ENCODE assay signal across 15 cellular contexts in the genomic region with DNA sequence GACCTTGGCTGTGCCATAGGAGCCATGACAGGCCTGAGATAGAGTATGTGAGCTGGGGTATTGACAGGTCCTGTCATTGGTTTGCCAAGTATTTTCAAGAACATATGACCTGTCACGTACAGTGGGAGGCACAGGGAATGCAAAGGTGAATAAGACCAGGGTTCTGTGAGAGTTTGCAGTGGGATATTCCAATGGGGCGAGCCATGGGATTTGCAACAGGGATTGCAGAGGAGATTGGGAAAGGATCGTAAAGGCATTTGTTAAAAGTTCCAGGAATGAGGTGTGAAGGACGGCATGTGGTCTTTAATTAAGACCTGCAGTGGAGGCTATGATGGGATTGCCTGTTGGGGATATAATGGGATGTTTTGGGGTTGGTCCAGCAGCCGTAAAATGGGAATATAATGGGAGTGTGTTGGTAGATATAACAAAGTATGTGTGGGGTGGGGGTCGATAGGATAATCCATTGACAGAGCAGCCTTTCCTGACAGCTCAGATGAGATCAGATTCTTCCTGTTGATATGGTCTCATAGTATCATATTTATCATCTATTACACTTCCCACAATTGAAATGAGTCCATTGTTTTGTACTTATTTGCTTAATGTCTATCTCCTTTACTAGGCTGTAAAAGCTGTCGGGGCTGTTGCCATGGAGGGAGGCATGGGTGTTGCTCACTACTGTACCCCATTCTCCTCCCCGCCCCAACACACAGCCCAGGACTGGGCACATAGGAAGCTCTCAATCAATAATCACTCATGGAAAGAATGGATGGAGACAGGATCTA. TPM values are rescaled to one million over a fixed set of nuclear protein-coding genes. Genes with fewer than 3 reads are reported as not detected.
A peak's percentile ranks its signal among the peaks of the same experiment; 100 is the strongest.
DNase-seq lines count a peak whose midpoint lies in the region; ATAC-seq, FAIRE-seq and TF ChIP-seq lines count a peak whose summit lies in the region.
"Had no signal": no experiment of that assay in that cellular context is flagged by ENCODE, and none has a peak within 500 bp of the region (broad histone marks: within the 10 kb centered on the region; RNA-seq: fewer than 3 reads in every experiment).

No MANE protein-coding gene starts in this region.

- H3K9me2 ChIP-seq in SK-N-SH: no peaks in the 10 kb centered on the region

- POLR2A ChIA-PET in SK-N-SH (lab: Yijun Ruan, JAX): interaction anchor here (0.9 to 2.2 kb wide), 5 partner anchors 39 to 232 kb away, joined by 3 to 10 read pairs (median 4); a partner anchor contains a TSS
- POLR2A ChIA-PET in IMR-90 (lab: Charles Lee; ENCODE audit: unreplicated experiment): no interaction called here
- POLR2A ChIA-PET in GM12878 (lab: Charles Lee): no interaction called here

- H3K14ac ChIP-seq in IMR-90 (replicated peaks; ENCODE audit: low read depth, low read length): peak overlapping the region; percentile 76
- H3K14ac ChIP-seq in neuronal stem cell (ENCODE audit: low read length): no peak overlapping the region

- no peak for FAIRE-seq in GM12878 (lab: Jason Lieb, UNC)
- FAIRE-seq: colon, endometrium had no signal

- H3K23ac ChIP-seq in IMR-90 (ENCODE audit: low read depth, low read length) (peak overlapping the region; percentile 57; the same call in 1 of the 2 replicates), neuronal stem cell (ENCODE audit: low read depth, low read length, poor library complexity) (no peak overlapping the region)

- H2BK120ac ChIP-seq in IMR-90 (ENCODE audit: low read depth, low read length): peak overlapping the region; percentile 95
- no peak overlapping the region for H2BK120ac ChIP-seq in neuronal stem cell (ENCODE audit: low read depth, low read length)

- H3K4me2 ChIP-seq in SK-N-SH (no peak overlapping the region), IMR-90 (ENCODE audit: low read depth, low read length) (no peak overlapping the region), GM12878 (ENCODE audit: control insufficient read depth, insufficient read depth) (no peak overlapping the region), neuronal stem cell (ENCODE audit: insufficient read depth, low read length, poor library complexity, severe bottlenecking) (no peak overlapping the region)
- H3K4me2 ChIP-seq: hepatocyte had no signal

- no peak overlapping the region for H2BK5ac ChIP-seq in IMR-90 (ENCODE audit: low read depth, low read length, poor library complexity, severe bottlenecking)
- H2BK5ac ChIP-seq in neuronal stem cell (ENCODE audit: low read length): no peak overlapping the region

- TF ChIP-seq POLR2A in IMR-90 (IDR thresholded peaks at IDR 0.05; ENCODE audit: low read depth, low read length) (no peak), GM12878 (IDR thresholded peaks at IDR 0.05; ENCODE audit: low read depth, low read length) (no peak)

- H4K91ac ChIP-seq in IMR-90 (ENCODE audit: insufficient read depth, low read depth, low read length) (peak overlapping the region; percentile 94), neuronal stem cell (ENCODE audit: low read depth, low read length, poor library complexity) (no peak overlapping the region)

- H4K5ac ChIP-seq in IMR-90 (ENCODE audit: low read depth, low read length): peak overlapping the region; percentile 40; the same call in 1 of the 2 replicates

- CTCF ChIA-PET in SK-N-SH (lab: Yijun Ruan, JAX): interaction anchor here (0.6 to 23.8 kb wide), 74 partner anchors 11 to 619 kb away, joined by 3 to 897 read pairs (median 5); a partner anchor contains a TSS
- CTCF ChIA-PET in IMR-90 (lab: Yijun Ruan, JAX): interaction anchor here (0.6 to 7.3 kb wide), 6 partner anchors 156 to 243 kb away, joined by 3 to 119 read pairs (median 4); no protein-coding TSS in a partner anchor
- CTCF ChIA-PET in GM12878 (lab: Yijun Ruan, JAX): interaction anchor here (0.7 to 12.8 kb wide), 22 partner anchors 8 to 258 kb away, joined by 3 to 462 read pairs (median 6); no protein-coding TSS in a partner anchor

- H3K79me2 ChIP-seq in SK-N-SH (ENCODE audit: insufficient read depth): no peaks in the 10 kb centered on the region
- no peaks in the 10 kb centered on the region for H3K79me2 ChIP-seq in GM12878 (ENCODE audit: control insufficient read depth, insufficient read depth, low read length)
- H3K79me2 ChIP-seq: hepatocyte had no signal

- no peaks in the 10 kb centered on the region for H3K36me3 ChIP-seq in SK-N-SH (replicated peaks in 1 of 2; ENCODE audit: control insufficient read depth in 1 of 2, insufficient read depth in 2 of 2, low read length in 1 of 2)
- no peaks in the 10 kb centered on the region for H3K36me3 ChIP-seq in IMR-90 (ENCODE audit: control insufficient read depth, insufficient read depth, low read length)
- no peaks in the 10 kb centered on the region for H3K36me3 ChIP-seq in GM12878 (ENCODE audit: control insufficient read depth in 2 of 2, insufficient read depth in 2 of 2, low read length in 1 of 2)
- no peaks in the 10 kb centered on the region for H3K36me3 ChIP-seq in neuronal stem cell (replicated peaks in 1 of 2; ENCODE audit: control insufficient read depth in 2 of 2, insufficient read depth in 2 of 2, low read length in 2 of 2)
- H3K36me3 ChIP-seq: prostate gland had no signal

- H2BK12ac ChIP-seq in neuronal stem cell (ENCODE audit: low read length): no peak overlapping the region

- H3K56ac ChIP-seq in IMR-90 (ENCODE audit: extremely low read depth, insufficient read depth, low read length): no peak overlapping the region

- H4K8ac ChIP-seq in IMR-90 (ENCODE audit: low read depth in 2 of 2, low read length in 2 of 2) (peak overlapping the region in 1 of 2 experiments; percentile 73; a peak in 2 of 4 replicates), neuronal stem cell (ENCODE audit: low read depth, low read length) (no peak overlapping the region)

- BruUV-seq in IMR-90 (replicated peaks; lab: Mats Ljungman, UMichigan): no TSS peak
- BruUV-seq in GM12878 (replicated peaks; lab: Mats Ljungman, UMichigan): no TSS peak

- peak overlapping the region; percentile 95 for H2BK20ac ChIP-seq in IMR-90 (ENCODE audit: low read depth, low read length)

- H3K27ac ChIP-seq in SK-N-SH (ENCODE audit: low read depth in 2 of 2, low read length in 1 of 2): no peak overlapping the region
- H3K27ac ChIP-seq in IMR-90 (ENCODE audit: insufficient read depth, low read length): peak overlapping the region; percentile 3; the same call in 1 of the 2 replicates
- no peak overlapping the region for H3K27ac ChIP-seq in GM12878 (ENCODE audit: control insufficient read depth, insufficient read depth)
- no peak overlapping the region for H3K27ac ChIP-seq in neuronal stem cell (replicated peaks; ENCODE audit: low read length)
- H3K27ac ChIP-seq: 22Rv1, prostate gland, skin epidermis had no signal

- H3K27me3 ChIP-seq in SK-N-SH (ENCODE audit: insufficient read depth) (no peaks in the 10 kb centered on the region), IMR-90 (ENCODE audit: control insufficient read depth, insufficient read depth, low read length) (no peaks in the 10 kb centered on the region), GM12878 (replicated peaks in 1 of 2; ENCODE audit: control insufficient read depth in 2 of 2, insufficient read depth in 2 of 2, low read length in 1 of 2) (0 out of 4 replicates have a peak, but pooled peaks cover 0 to 3% of the 10 kb centered on the region in 2 experiments), neuronal stem cell (ENCODE audit: control insufficient read depth in 3 of 3, insufficient read depth in 3 of 3, low read depth in 1 of 3, low read length in 3 of 3) (no peaks in the 10 kb centered on the region)
- H3K27me3 ChIP-seq: hepatocyte had no signal

- H3K9ac ChIP-seq in SK-N-SH (no peak overlapping the region), IMR-90 (ENCODE audit: low read depth, low read length) (no peak overlapping the region), GM12878 (ENCODE audit: control insufficient read depth, insufficient read depth, low read length) (no peak overlapping the region), neuronal stem cell (ENCODE audit: low read depth, low read length, poor library complexity) (no peak overlapping the region)

- TF ChIP-seq CTCF in SK-N-SH (IDR thresholded peaks at IDR 0.05) (no peak), IMR-90 (conservative IDR thresholded peaks at IDR 0.05; ENCODE audit: low read depth, low read length) (no peak), GM12878 (IDR thresholded peaks at IDR 0.05 in 2 of 3, conservative IDR thresholded peaks at IDR 0.05 in 1 of 3; ENCODE audit: control insufficient read depth in 2 of 3, extremely low read depth in 1 of 3, insufficient read depth in 1 of 3, low read depth in 3 of 3, low read length in 3 of 3) (no peak)

- SMC1A ChIA-PET in GM12878 (lab: Charles Lee; ENCODE audit: uncharacterized antibody, unreplicated experiment): interaction anchor here (0.5 to 8.7 kb wide), 15 partner anchors 13 to 261 kb away, joined by 3 to 198 read pairs (median 4); no protein-coding TSS in a partner anchor

- no peak for TF ChIP-seq RAD21 in SK-N-SH (IDR thresholded peaks at IDR 0.05; ENCODE audit: low read length)
- no peak for TF ChIP-seq RAD21 in IMR-90 (IDR thresholded peaks at IDR 0.05; ENCODE audit: low read length)
- TF ChIP-seq RAD21 in GM12878 (IDR thresholded peaks at IDR 0.05; ENCODE audit: insufficient read depth, low read depth, low read length): no peak

- 48% methylated on average over 8 of the region's 8 CpGs for WGBS in SK-N-SH (ENCODE audit: low lambda C conversion rate)
- 100% methylated on average over 3 of the region's 8 CpGs; no CpG with 5 or more reads in 1 of the 2 experiments for WGBS in IMR-90 (ENCODE audit: extremely low coverage in 2 of 2, insufficient read length in 1 of 2), 2 experiments
- WGBS in GM12878 (ENCODE audit: insufficient coverage, insufficient replicate concordance, low lambda C conversion rate, missing lambda C conversion rate): 33% methylated on average over 8 of the region's 8 CpGs
- 100% methylated on average over 2 of the region's 8 CpGs; no CpG with 5 or more reads in 1 of the 2 donors for WGBS in neuronal stem cell (ENCODE audit: extremely low coverage in 2 of 2, insufficient read length in 2 of 2, insufficient replicate concordance in 1 of 2), 2 donors

- RAD21 ChIA-PET in GM12878 (lab: Charles Lee; ENCODE audit: unreplicated experiment): interaction anchor here (1.3 to 8.3 kb wide), 9 partner anchors 149 to 246 kb away, joined by 3 to 153 read pairs (median 6); no protein-coding TSS in a partner anchor

- H3K9me3 ChIP-seq in SK-N-SH (no peaks in the 10 kb centered on the region), IMR-90 (ENCODE audit: control insufficient read depth, insufficient read depth, low read length) (no peaks in the 10 kb centered on the region), GM12878 (replicated peaks; ENCODE audit: control insufficient read depth, insufficient read depth, low read length) (no peaks in the 10 kb centered on the region), neuronal stem cell (replicated peaks in 1 of 2; ENCODE audit: control insufficient read depth in 2 of 2, insufficient read depth in 1 of 2, low read depth in 1 of 2, low read length in 2 of 2) (no peaks in the 10 kb centered on the region)
- H3K9me3 ChIP-seq: prostate gland had no signal

- in situ Hi-C loops in IMR-90 (cut with MboI; ENCODE audit: low sequenced_read_pairs) (loop anchor here (5.0 kb wide), 1 partner anchor 214 kb away; no protein-coding TSS in a partner anchor), GM12878 (cut with MboI) (loop anchor here (5.0 kb wide), 1 partner anchor 214 kb away; no protein-coding TSS in a partner anchor)

- 0 out of 4 replicates have a peak, but pooled peaks cover 0 to 2% of the 10 kb centered on the region in 2 experiments for H3K79me1 ChIP-seq in IMR-90 (ENCODE audit: low read depth in 1 of 2, low read length in 2 of 2)
- H3K79me1 ChIP-seq in neuronal stem cell (ENCODE audit: low read depth, low read length): no peaks in the 10 kb centered on the region

- H4K20me1 ChIP-seq in SK-N-SH (ENCODE audit: insufficient read depth) (no peaks in the 10 kb centered on the region), IMR-90 (ENCODE audit: insufficient read depth, low read length) (no peaks in the 10 kb centered on the region; the same call in 1 of the 2 replicates), GM12878 (ENCODE audit: control insufficient read depth, insufficient read depth) (no peaks in the 10 kb centered on the region)

- H3K4me3 ChIP-seq in SK-N-SH (ENCODE audit: low read depth in 2 of 2, low read length in 1 of 2) (no peak overlapping the region), IMR-90 (ENCODE audit: insufficient read depth, low read depth, low read length) (no peak overlapping the region), GM12878 (no peak overlapping the region), neuronal stem cell (ENCODE audit: low read length in 2 of 2) (no peak overlapping the region)
- H3K4me3 ChIP-seq: hepatocyte, prostate gland, skin epidermis had no signal

- H2AFZ ChIP-seq in SK-N-SH (ENCODE audit: low read depth) (no peak overlapping the region), IMR-90 (replicated peaks; ENCODE audit: low read length, poor library complexity) (peak overlapping the region; percentile 34), GM12878 (ENCODE audit: control insufficient read depth, low read depth, low read length) (no peak overlapping the region), neuronal stem cell (ENCODE audit: low read length) (no peak overlapping the region)
- H2AFZ ChIP-seq: hepatocyte had no signal

- DNase-seq in SK-N-SH: no peak
- DNase-seq in IMR-90: no peak
- DNase-seq in GM12878 (ENCODE audit: low read depth, low spot score): no peak
- DNase-seq in neuronal stem cell (ENCODE audit: low spot score): no peak
- DNase-seq in C1 segment of cervical spinal cord (lab: John Stamatoyannopoulos, UW): no peak
- no peak for DNase-seq in head of caudate nucleus

- ATAC-seq in SK-N-SH treated with all-trans-retinoic acid at 6 μM for 48 hours (peak; percentile 35), IMR-90 (ENCODE audit: low read depth) (no peak), GM12878 (peak; percentile 26), esophagus mucosa (no peak)

- H3F3A ChIP-seq in SK-N-SH (replicated peaks; ENCODE audit: insufficient read depth): no peaks in the 10 kb centered on the region

- H2BK15ac ChIP-seq in IMR-90 (ENCODE audit: low read depth, low read length) (peak overlapping the region; percentile 44; the same call in 2 of the 3 replicates), neuronal stem cell (ENCODE audit: low read length) (no peak overlapping the region)

- H2AK9ac ChIP-seq in IMR-90 (replicated peaks; ENCODE audit: low read depth, low read length, poor library complexity): peak overlapping the region; percentile 38

- intact Hi-C loops in IMR-90 (cut with micrococcal nuclease): loop anchor here (1.0 to 2.0 kb wide), 3 partner anchors 21 to 233 kb away; no protein-coding TSS in a partner anchor
- intact Hi-C loops in GM12878 (cut with micrococcal nuclease; ENCODE audit: unreplicated experiment): loop anchor here (1.0 kb wide), 3 partner anchors 217 to 246 kb away; no protein-coding TSS in a partner anchor
- intact Hi-C loops in head of caudate nucleus (cut with DNase I): loop anchor here (1.0 kb wide), 1 partner anchor 217 kb away; no protein-coding TSS in a partner anchor

- H3K18ac ChIP-seq in IMR-90 (ENCODE audit: low read depth, low read length) (peak overlapping the region; percentile 67), neuronal stem cell (ENCODE audit: low read length) (peak overlapping the region; percentile 35)

- H3K9me1 ChIP-seq in IMR-90 (ENCODE audit: insufficient read depth, low read length): peaks cover 28% of the 10 kb centered on the region

- peak overlapping the region; percentile 95 for H3K4ac ChIP-seq in IMR-90 (ENCODE audit: low read depth, low read length)
- no peak overlapping the region for H3K4ac ChIP-seq in neuronal stem cell (ENCODE audit: low read length)

- dilution Hi-C loops in IMR-90 (cut with HindIII; ENCODE audit: low sequenced_read_pairs, unreplicated experiment): loop anchor here (25.0 kb wide), 1 partner anchor 199 kb away; no protein-coding TSS in a partner anchor

- H2AK5ac ChIP-seq in IMR-90 (ENCODE audit: low read depth, low read length) (peak overlapping the region; percentile 97), neuronal stem cell (ENCODE audit: low read depth, low read length) (peak overlapping the region; percentile 26)

- no peak for TF ChIP-seq EP300 in SK-N-SH (IDR thresholded peaks at IDR 0.05; ENCODE audit: borderline replicate concordance in 1 of 2, low read depth in 1 of 2, low read length in 1 of 2)
- TF ChIP-seq EP300 in GM12878 (IDR thresholded peaks at IDR 0.05; ENCODE audit: borderline replicate concordance in 1 of 2, control insufficient read depth in 1 of 2, low read depth in 2 of 2, low read length in 2 of 2): no peak

- peaks cover 0 to 6% of the 10 kb centered on the region in 2 experiments; a peak in 2 of 4 replicates for H3K4me1 ChIP-seq in SK-N-SH (ENCODE audit: control insufficient read depth in 1 of 2, insufficient read depth in 2 of 2, low read depth in 1 of 2, low read length in 1 of 2)
- H3K4me1 ChIP-seq in IMR-90 (ENCODE audit: control insufficient read depth, insufficient read depth, low read length): peaks cover 14% of the 10 kb centered on the region
- H3K4me1 ChIP-seq in GM12878 (ENCODE audit: control insufficient read depth, insufficient read depth, low read length): no peaks in the 10 kb centered on the region
- H3K4me1 ChIP-seq in neuronal stem cell (ENCODE audit: control insufficient read depth in 2 of 2, insufficient read depth in 1 of 2, low read depth in 1 of 2, low read length in 2 of 2): no peaks in the 10 kb centered on the region

RNA-seq across cellular contexts. Expression of a gene that starts 38.1 kb away (rescaled TPM):
- polyA plus RNA-seq in SK-N-SH (2012; rRNA removed) (16.0 and 19.5 TPM in 2 replicates), IMR-90 (2012; rRNA removed) (67.4 and 95.7 TPM in 2 replicates), GM12878 (2011; rRNA removed) (0.24 TPM in 1 of 2 replicates, not detected in the other), GM12878 (2014; fragmentation: Illumina TruSeq; extraction: Trizol) (4.0 and 5.6 TPM in 2 replicates), GM12878 (2014; fragmentation: Nextera tagmentation; extraction: Ambion mirVana) (under 1 TPM; 0.13 to 0.16 TPM), GM12878 (2014; rRNA removed) (7.1 and 10.2 TPM in 2 replicates), GM12878 (2016; fragmentation: Nextera tagmentation; extraction: Ambion mirVana) (under 1 TPM; 0.15 to 0.25 TPM)
- polyA plus RNA-seq in SK-N-SH (2012; cell fraction: cytosol; rRNA removed): 6.9 and 10.5 TPM in 2 replicates
- 57.7 and 96.1 TPM in 2 replicates for polyA plus RNA-seq in SK-N-SH (2012; cell fraction: nucleus; rRNA removed)
- total RNA-seq in IMR-90 (2012; rRNA removed) (50.3 and 55.6 TPM in 2 replicates), GM12878 (2014; rRNA removed) (4.9 and 5.9 TPM in 2 replicates), GM12878 (2014; rRNA removed; fragmentation: Illumina TruSeq; extraction: Trizol) (4.2 and 5.2 TPM in 2 replicates), GM12878 (2021) (4.3 TPM in 2 replicates), esophagus mucosa (1.8 TPM)
- polyA plus RNA-seq in IMR-90 (2012; cell fraction: cytosol; rRNA removed): 40.2 and 112 TPM in 2 replicates
- polyA plus RNA-seq in IMR-90 (2012; cell fraction: nucleus; rRNA removed; ENCODE audit: low replicate concordance): 310 and 597 TPM in 2 replicates
- total RNA-seq in GM12878 (2013; cell fraction: nucleolus; rRNA removed): not detected in 2 replicates
- polyA plus RNA-seq in GM12878 (2011; ENCODE audit: low read depth): 1.6 TPM
- polyA plus RNA-seq in GM12878 (2011; cell fraction: cytosol; rRNA removed): 0.17 TPM in 1 of 2 replicates, not detected in the other
- polyA plus RNA-seq in GM12878 (2011; cell fraction: nucleus; rRNA removed): 0.46 and 0.51 TPM in 2 replicates
- polyA plus RNA-seq in GM12878 (2012): 1.8 and 3.6 TPM in 2 replicates
- polyA minus RNA-seq in GM12878 (2011; rRNA and poly(A)+ RNA removed): not detected in 2 replicates
- not detected in 2 replicates for polyA minus RNA-seq in GM12878 (2011; cell fraction: cytosol; rRNA and poly(A)+ RNA removed)
- 0.77 TPM in 1 of 2 replicates, not detected in the other for polyA minus RNA-seq in GM12878 (2011; cell fraction: nucleus; rRNA and poly(A)+ RNA removed)
- 93.5 TPM for polyA plus RNA-seq in neuronal stem cell (2013, experiment 1 of 2)
- polyA plus RNA-seq in neuronal stem cell (2013, experiment 2 of 2): 92.5 TPM
- total RNA-seq: activated naive CD4-positive, alpha-beta T cell treated with anti-CD3 and anti-CD28 coated beads for 36 hours had no signal

Comparison
In these comparisons a context has a peak if more than half of its experiments do, and no peak if none do; other contexts are left out.
1. ATAC-seq: peak in SK-N-SH treated with all-trans-retinoic acid at 6 μM for 48 hours (single experiment) and GM12878 (single experiment); none in IMR-90 (single experiment) and esophagus mucosa (single experiment).